In the genomic region with DNA sequence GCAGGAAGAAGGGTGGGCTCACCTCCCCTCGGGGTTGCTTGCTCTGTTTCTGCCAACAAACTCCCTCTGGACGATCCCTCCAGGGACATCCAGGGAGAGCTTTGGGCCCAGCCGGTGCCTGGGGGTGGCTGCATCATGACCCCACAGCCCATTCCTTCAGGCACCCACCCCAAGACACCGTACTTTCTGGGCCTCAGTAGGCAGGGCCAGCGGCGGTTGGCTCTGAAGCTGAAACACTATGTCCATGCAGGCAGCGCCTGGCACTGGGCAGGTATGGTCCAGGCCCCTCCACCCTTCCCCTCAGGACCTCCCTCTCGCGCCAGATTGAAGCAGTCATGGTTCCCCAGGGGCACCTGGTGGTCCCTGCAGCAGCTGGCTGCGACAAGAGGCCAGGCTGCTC, we compare ENCODE assay signal across 16 cellular contexts. TPM values are rescaled to one million over a fixed set of nuclear protein-coding genes. Genes with fewer than 3 reads are reported as not detected.
DNase-seq lines count a peak whose midpoint lies in the region; ATAC-seq lines count a peak whose summit lies in the region.
"Had no signal": no experiment of that assay in that cellular context is flagged by ENCODE, and none has a peak within 500 bp of the region (broad histone marks: within the 10 kb centered on the region; RNA-seq: fewer than 3 reads in every experiment).

No MANE protein-coding gene starts in this region.

- no peak overlapping the region for H2BK12ac ChIP-seq in neuronal stem cell (ENCODE audit: low read length)

- intact Hi-C loops in activated naive CD4-positive, alpha-beta T cell treated with anti-CD3 and anti-CD28 coated beads for 36 hours (cut with micrococcal nuclease), result loop anchor here (2.0 kb wide), 1 partner anchor 19 kb away; a partner anchor contains a TSS
- intact Hi-C loops in CD4-positive, alpha-beta memory T cell (cut with micrococcal nuclease), result no loop called here

- H3K27me3 Mint-ChIP-seq in activated naive CD4-positive, alpha-beta T cell treated with anti-CD3 and anti-CD28 coated beads for 36 hours (ENCODE audit: low read depth), result no peaks in the 10 kb centered on the region
- no peaks in the 10 kb centered on the region for H3K27me3 Mint-ChIP-seq in CD4-positive, alpha-beta memory T cell
- no peaks in the 10 kb centered on the region for H3K27me3 Mint-ChIP-seq in activated T-helper 17 cell treated with anti-CD3 and anti-CD28 coated beads, Interleukin-2, amount 50 U/mL, for 72 hours

- no peak overlapping the region for H3K9ac ChIP-seq in neuronal stem cell (ENCODE audit: low read depth, low read length, poor library complexity)

- H3K4me2 ChIP-seq in neuronal stem cell (ENCODE audit: insufficient read depth, low read length, poor library complexity, severe bottlenecking), result no peak overlapping the region
- H3K4me2 ChIP-seq: A549 had no signal

- peak overlapping the region; percentile 48 for H3K18ac ChIP-seq in neuronal stem cell (ENCODE audit: low read length)

- no peak for DNase-seq in activated naive CD4-positive, alpha-beta T cell treated with anti-CD3 and anti-CD28 coated beads for 36 hours
- no peak for DNase-seq in activated naive CD4-positive, alpha-beta T cell treated with anti-CD3 and anti-CD28 coated beads, Interleukin-2, amount 50 U/mL, for 72 hours (ENCODE audit: low spot score in 2 of 2)
- DNase-seq in CD4-positive, alpha-beta memory T cell, result peak in 1 of 5 donors; percentile 14
- DNase-seq in neuronal stem cell (ENCODE audit: low spot score), result no peak
- no peak for DNase-seq in stimulated activated CD4-positive, alpha-beta T cell treated with anti-CD3 and anti-CD28 coated beads, Interleukin-4, amount 100 ng/mL, for 4 hours
- DNase-seq in NCI-H2107 treated with DMSO at 0.1 percent for 48 hours (lab: John Stamatoyannopoulos, UW; ENCODE audit: unreplicated experiment), result no peak
- DNase-seq: CD8-positive, alpha-beta memory T cell; GF-D8; GOT3; KG1; NCI-H1092; NCI-H446 treated with DMSO at 0.1 percent for 48 hours; NCI-H774 had no signal

- H3K23ac ChIP-seq in neuronal stem cell (ENCODE audit: low read depth, low read length, poor library complexity), result no peak overlapping the region

- H3K9me3 ChIP-seq in CD4-positive, alpha-beta memory T cell (ENCODE audit: control insufficient read depth in 1 of 2, low read length in 2 of 2), result no peaks in the 10 kb centered on the region
- H3K9me3 ChIP-seq in neuronal stem cell (replicated peaks in 1 of 2; ENCODE audit: control insufficient read depth in 2 of 2, insufficient read depth in 1 of 2, low read depth in 1 of 2, low read length in 2 of 2), result no peaks in the 10 kb centered on the region
- H3K9me3 ChIP-seq: A549 had no signal

- peak overlapping the region; percentile 4 for H3K27ac Mint-ChIP-seq in activated naive CD4-positive, alpha-beta T cell treated with anti-CD3 and anti-CD28 coated beads for 36 hours
- H3K27ac Mint-ChIP-seq in activated naive CD4-positive, alpha-beta T cell treated with anti-CD3 and anti-CD28 coated beads, Interleukin-2, amount 50 U/mL, for 72 hours, result peak overlapping the region in 1 of 2 donors; percentile 87
- H3K27ac Mint-ChIP-seq in CD4-positive, alpha-beta memory T cell, result peak overlapping the region in 5 of 7 donors; percentile 37 to 86 (median 70)
- peak overlapping the region; percentile 89 for H3K27ac Mint-ChIP-seq in activated T-helper 17 cell treated with anti-CD3 and anti-CD28 coated beads, Interleukin-2, amount 50 U/mL, for 72 hours

- no peak overlapping the region for H3K4me3 ChIP-seq in CD4-positive, alpha-beta memory T cell (ENCODE audit: low read length in 2 of 2)
- no peak overlapping the region for H3K4me3 ChIP-seq in neuronal stem cell (ENCODE audit: low read length in 2 of 2)
- H3K4me3 ChIP-seq: A549 had no signal

- no peak overlapping the region for H2BK5ac ChIP-seq in neuronal stem cell (ENCODE audit: low read length)

- no peaks in the 10 kb centered on the region for H3K9me3 Mint-ChIP-seq in activated naive CD4-positive, alpha-beta T cell treated with anti-CD3 and anti-CD28 coated beads for 36 hours
- peaks cover 14 to 16% of the 10 kb centered on the region in 2 donors for H3K9me3 Mint-ChIP-seq in activated naive CD4-positive, alpha-beta T cell treated with anti-CD3 and anti-CD28 coated beads, Interleukin-2, amount 50 U/mL, for 72 hours
- H3K9me3 Mint-ChIP-seq in CD4-positive, alpha-beta memory T cell, result peaks cover 0 to 4% (median 0%) of the 10 kb centered on the region in 8 donors
- H3K9me3 Mint-ChIP-seq in activated T-helper 17 cell treated with anti-CD3 and anti-CD28 coated beads, Interleukin-2, amount 50 U/mL, for 72 hours, result no peaks in the 10 kb centered on the region
- H3K9me3 Mint-ChIP-seq: CD8-positive, alpha-beta memory T cell had no signal

- H3K27ac ChIP-seq in CD4-positive, alpha-beta memory T cell (ENCODE audit: low read depth, low read length), result no peak overlapping the region
- H3K27ac ChIP-seq in neuronal stem cell (replicated peaks; ENCODE audit: low read length), result no peak overlapping the region
- H3K27ac ChIP-seq: A549 had no signal

- H3K4me1 Mint-ChIP-seq in activated naive CD4-positive, alpha-beta T cell treated with anti-CD3 and anti-CD28 coated beads for 36 hours (ENCODE audit: low read depth), result peaks cover 62% of the 10 kb centered on the region
- peaks cover 27 to 76% (median 47%) of the 10 kb centered on the region in 4 donors for H3K4me1 Mint-ChIP-seq in CD4-positive, alpha-beta memory T cell
- peaks cover 28% of the 10 kb centered on the region for H3K4me1 Mint-ChIP-seq in activated T-helper 17 cell treated with anti-CD3 and anti-CD28 coated beads, Interleukin-2, amount 50 U/mL, for 72 hours

- no peak overlapping the region for H2AFZ ChIP-seq in neuronal stem cell (ENCODE audit: low read length)

- peaks cover 58% of the 10 kb centered on the region for H3K4me1 ChIP-seq in CD4-positive, alpha-beta memory T cell (ENCODE audit: insufficient read depth, low read length)
- H3K4me1 ChIP-seq in neuronal stem cell (ENCODE audit: control insufficient read depth in 2 of 2, insufficient read depth in 1 of 2, low read depth in 1 of 2, low read length in 2 of 2), result peaks cover 0 to 7% of the 10 kb centered on the region in 2 donors
- H3K4me1 ChIP-seq: A549 had no signal

- peak overlapping the region; percentile 56 for H3K14ac ChIP-seq in neuronal stem cell (ENCODE audit: low read length)

- H2BK15ac ChIP-seq in neuronal stem cell (ENCODE audit: low read length), result peak overlapping the region; percentile 49

- no peak overlapping the region for H3K4ac ChIP-seq in neuronal stem cell (ENCODE audit: low read length)

- no peak overlapping the region for H2BK120ac ChIP-seq in neuronal stem cell (ENCODE audit: low read depth, low read length)

- no peak for ATAC-seq in activated naive CD4-positive, alpha-beta T cell treated with anti-CD3 and anti-CD28 coated beads, Interleukin-2, amount 50 U/mL, for 72 hours
- no peak for ATAC-seq in activated T-helper 17 cell treated with anti-CD3 and anti-CD28 coated beads, Interleukin-2, amount 50 U/mL, for 72 hours (replicated peaks)
- no peak for ATAC-seq in HG03039 (IDR thresholded peaks at IDR 0.05; ENCODE audit: unreplicated experiment)

- H3K4me3 Mint-ChIP-seq in activated naive CD4-positive, alpha-beta T cell treated with anti-CD3 and anti-CD28 coated beads for 36 hours, result no peak overlapping the region
- no peak overlapping the region for H3K4me3 Mint-ChIP-seq in CD4-positive, alpha-beta memory T cell
- H3K4me3 Mint-ChIP-seq in activated T-helper 17 cell treated with anti-CD3 and anti-CD28 coated beads, Interleukin-2, amount 50 U/mL, for 72 hours, result no peak overlapping the region
- H3K4me3 Mint-ChIP-seq: CD8-positive, alpha-beta memory T cell had no signal

- peak overlapping the region; percentile 75 for H2AK5ac ChIP-seq in neuronal stem cell (ENCODE audit: low read depth, low read length)

- peak overlapping the region; percentile 59 for H4K91ac ChIP-seq in neuronal stem cell (ENCODE audit: low read depth, low read length, poor library complexity)

- peaks cover 14% of the 10 kb centered on the region for H3K36me3 ChIP-seq in CD4-positive, alpha-beta memory T cell (ENCODE audit: insufficient read depth, low read length)
- H3K36me3 ChIP-seq in neuronal stem cell (replicated peaks in 1 of 2; ENCODE audit: control insufficient read depth in 2 of 2, insufficient read depth in 2 of 2, low read length in 2 of 2), result no peaks in the 10 kb centered on the region

- peaks cover 5% of the 10 kb centered on the region for H3K36me3 Mint-ChIP-seq in activated naive CD4-positive, alpha-beta T cell treated with anti-CD3 and anti-CD28 coated beads for 36 hours (ENCODE audit: low read depth)
- peaks cover 0 to 22% of the 10 kb centered on the region in 2 donors for H3K36me3 Mint-ChIP-seq in activated naive CD4-positive, alpha-beta T cell treated with anti-CD3 and anti-CD28 coated beads, Interleukin-2, amount 50 U/mL, for 72 hours
- H3K36me3 Mint-ChIP-seq in CD4-positive, alpha-beta memory T cell, result peaks cover 0 to 13% of the 10 kb centered on the region in 2 donors
- peaks cover 22% of the 10 kb centered on the region for H3K36me3 Mint-ChIP-seq in activated T-helper 17 cell treated with anti-CD3 and anti-CD28 coated beads, Interleukin-2, amount 50 U/mL, for 72 hours (ENCODE audit: low read depth)

- H3K79me1 ChIP-seq in neuronal stem cell (ENCODE audit: low read depth, low read length), result peaks cover 2% of the 10 kb centered on the region

- no CpG with 5 or more reads among the region's 10 CpGs for WGBS in neuronal stem cell (ENCODE audit: extremely low coverage in 2 of 2, insufficient read length in 2 of 2, insufficient replicate concordance in 1 of 2), 2 donors

- H4K8ac ChIP-seq in neuronal stem cell (ENCODE audit: low read depth, low read length), result no peak overlapping the region

- H3K27me3 ChIP-seq in CD4-positive, alpha-beta memory T cell (ENCODE audit: insufficient read depth, low read length), result no peaks in the 10 kb centered on the region
- H3K27me3 ChIP-seq in neuronal stem cell (ENCODE audit: control insufficient read depth in 3 of 3, insufficient read depth in 3 of 3, low read depth in 1 of 3, low read length in 3 of 3), result peaks cover 0 to 10% (median 0%) of the 10 kb centered on the region in 3 experiments

- CTCF ChIA-PET in activated naive CD4-positive, alpha-beta T cell treated with anti-CD3 and anti-CD28 coated beads for 36 hours (lab: Charles Lee), result no interaction called here
- CTCF ChIA-PET in CD4-positive, alpha-beta memory T cell (lab: Charles Lee; ENCODE audit: partially characterized antibody), result no interaction called here

- POLR2A ChIA-PET in CD4-positive, alpha-beta memory T cell (lab: Charles Lee; ENCODE audit: partially characterized antibody), result interaction anchor here (0.8 to 23.8 kb wide), 6 partner anchors 8 to 55 kb away, joined by 3 to 654 read pairs (median 12); a partner anchor contains a TSS

RNA-seq across cellular contexts. Expression of a gene that starts 18.5 kb away (rescaled TPM):
- total RNA-seq in activated naive CD4-positive, alpha-beta T cell treated with anti-CD3 and anti-CD28 coated beads for 36 hours, result 10 to 100 TPM; 62.7 to 68.3 TPM
- 10 to 100 TPM; 70.7 to 81.9 TPM for total RNA-seq in activated naive CD4-positive, alpha-beta T cell treated with anti-CD3 and anti-CD28 coated beads, Interleukin-2, amount 50 U/mL, for 72 hours
- 10 to 100 TPM; 58.3 to 63.7 TPM for total RNA-seq in CD4-positive, alpha-beta memory T cell
- 100 to 1,000 TPM; 149 to 199 TPM for polyA plus RNA-seq in CD4-positive, alpha-beta memory T cell
- 10 to 100 TPM; 45.4 to 68.4 TPM for total RNA-seq in activated T-helper 17 cell treated with anti-CD3 and anti-CD28 coated beads, Interleukin-2, amount 50 U/mL, for 72 hours
- polyA plus RNA-seq in neuronal stem cell (2013, experiment 1 of 2), result 1.9 TPM
- 2.0 TPM for polyA plus RNA-seq in neuronal stem cell (2013, experiment 2 of 2)

RNA-seq across cellular contexts. Expression of a gene that starts 56.0 kb away (rescaled TPM):
- total RNA-seq in activated naive CD4-positive, alpha-beta T cell treated with anti-CD3 and anti-CD28 coated beads for 36 hours, result 10 to 100 TPM; 51.4 to 52.0 TPM
- 10 to 100 TPM; 58.1 to 82.6 TPM for total RNA-seq in activated naive CD4-positive, alpha-beta T cell treated with anti-CD3 and anti-CD28 coated beads, Interleukin-2, amount 50 U/mL, for 72 hours
- total RNA-seq in CD4-positive, alpha-beta memory T cell, result 10 to 100 TPM; 57.8 to 64.2 TPM
- polyA plus RNA-seq in CD4-positive, alpha-beta memory T cell, result 10 to 100 TPM; 65.6 to 88.7 TPM
- 10 to 100 TPM; 83.6 to 87.3 TPM for total RNA-seq in activated T-helper 17 cell treated with anti-CD3 and anti-CD28 coated beads, Interleukin-2, amount 50 U/mL, for 72 hours
- 23.2 TPM for polyA plus RNA-seq in neuronal stem cell (2013, experiment 1 of 2)
- polyA plus RNA-seq in neuronal stem cell (2013, experiment 2 of 2), result 20.4 TPM
